ENCODE assay signal across 8 cellular contexts in the genomic region with DNA sequence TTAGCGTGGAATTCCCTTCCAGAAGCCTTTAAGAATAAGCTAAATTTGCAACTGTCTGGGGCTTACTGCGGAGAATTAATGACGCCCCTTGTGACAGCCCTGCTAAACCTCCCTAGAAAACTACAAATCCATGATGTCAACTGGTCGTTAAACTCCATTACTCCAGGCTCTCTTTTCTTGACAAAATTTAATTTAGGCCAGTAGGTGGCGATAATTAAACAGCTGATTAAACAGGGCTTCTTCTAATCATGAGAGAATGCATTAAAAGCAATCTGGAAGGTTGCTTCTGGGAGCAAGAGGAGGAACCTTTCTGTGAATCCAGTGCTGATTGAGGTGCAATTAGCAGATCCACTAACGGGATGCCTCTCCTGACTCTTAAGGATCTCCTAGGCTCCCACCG. TPM values are rescaled to one million over a fixed set of nuclear protein-coding genes. Genes with fewer than 3 reads are reported as not detected.
DNase-seq lines count a peak whose midpoint lies in the region; ATAC-seq and TF ChIP-seq lines count a peak whose summit lies in the region.

No MANE protein-coding gene starts in this region.

- H3K9me3 Mint-ChIP-seq in activated T-cell treated with anti-CD3 and anti-CD28 coated beads, Interleukin-2, amount 50 U/mL, for 24 hours, result no peaks in the 10 kb centered on the region

- peaks cover 25% of the 10 kb centered on the region for H3K27me3 Mint-ChIP-seq in activated T-cell treated with anti-CD3 and anti-CD28 coated beads, Interleukin-2, amount 50 U/mL, for 24 hours

- peaks cover 10% of the 10 kb centered on the region for H3K27me3 ChIP-seq in adrenal gland
- no peaks in the 10 kb centered on the region for H3K27me3 ChIP-seq in thoracic aorta (replicated peaks; ENCODE audit: insufficient read depth)

- H3K4me3 Mint-ChIP-seq in activated T-cell treated with anti-CD3 and anti-CD28 coated beads, Interleukin-2, amount 50 U/mL, for 24 hours, result no peak overlapping the region

- no peak overlapping the region for H3K27ac Mint-ChIP-seq in activated T-cell treated with anti-CD3 and anti-CD28 coated beads, Interleukin-2, amount 50 U/mL, for 24 hours

- H3K4me1 ChIP-seq in adrenal gland (replicated peaks in 1 of 2), result no peaks in the 10 kb centered on the region
- no peaks in the 10 kb centered on the region for H3K4me1 ChIP-seq in thoracic aorta (ENCODE audit: control insufficient read depth in 1 of 2, low read depth in 2 of 2)

- no peaks in the 10 kb centered on the region for H3K36me3 ChIP-seq in adrenal gland (replicated peaks in 1 of 2)
- no peaks in the 10 kb centered on the region for H3K36me3 ChIP-seq in thoracic aorta

- TF ChIP-seq POLR2A in adrenal gland (IDR thresholded peaks at IDR 0.05), result no peak

- peaks cover 2% of the 10 kb centered on the region for H3K4me1 Mint-ChIP-seq in activated T-cell treated with anti-CD3 and anti-CD28 coated beads, Interleukin-2, amount 50 U/mL, for 24 hours (ENCODE audit: low read depth)

- H3K9me3 ChIP-seq in adrenal gland (replicated peaks in 1 of 3) (no peaks in the 10 kb centered on the region), thoracic aorta (no peaks in the 10 kb centered on the region)

- H3K36me3 Mint-ChIP-seq in activated T-cell treated with anti-CD3 and anti-CD28 coated beads, Interleukin-2, amount 50 U/mL, for 24 hours (ENCODE audit: low read depth), result no peaks in the 10 kb centered on the region

- no peak overlapping the region for H3K4me3 ChIP-seq in adrenal gland
- no peak overlapping the region for H3K4me3 ChIP-seq in thoracic aorta

- peak; percentile 11 for DNase-seq in NCI-H2107 treated with DMSO at 0.1 percent for 48 hours (lab: John Stamatoyannopoulos, UW; ENCODE audit: unreplicated experiment)
- DNase-seq in NCI-H2107 (lab: John Stamatoyannopoulos, UW), result no peak
- peak; percentile 2 for DNase-seq in NCI-H2029 treated with DMSO at 0.1 percent for 48 hours (lab: John Stamatoyannopoulos, UW)
- DNase-seq in adrenal gland, result no peak
- peak; percentile 14 for DNase-seq in iPS DF 4.7 (ENCODE audit: extremely low read depth, low spot score)
- DNase-seq in thoracic aorta (ENCODE audit: low spot score), result no peak
- no peak for DNase-seq in activated T-cell treated with anti-CD3 and anti-CD28 coated beads, Interleukin-2, amount 50 U/mL, for 24 hours

- WGBS in adrenal gland, 4 donors, result 11 to 18% (median 12%) methylated on average over 7 of the region's 7 CpGs

- TF ChIP-seq CTCF in adrenal gland (IDR thresholded peaks at IDR 0.05), result peak; percentile 43 to 68 (median 64)
- peak; percentile 59 for TF ChIP-seq CTCF in thoracic aorta (IDR thresholded peaks at IDR 0.05)

- H3K27ac ChIP-seq in adrenal gland (no peak overlapping the region), thoracic aorta (no peak overlapping the region)

- ATAC-seq in thoracic aorta (ENCODE audit: insufficient number of reproducible peaks, low FRiP score, low read depth), result no peak
- no peak for ATAC-seq in GM18502 (IDR thresholded peaks at IDR 0.05; ENCODE audit: poor library complexity, unreplicated experiment)

- intact Hi-C loops in adrenal gland (cut with DNase I), result loop anchor here (5.0 to 10.0 kb wide), 2 partner anchors 112 to 115 kb away; no protein-coding TSS in a partner anchor

RNA-seq across cellular contexts. Expression of gene NLRP1, which starts 8.1 kb away (rescaled TPM):
- total RNA-seq in adrenal gland, result 10 to 100 TPM in 5 of 8 donors, 1 to 10 TPM in 3; 6.1 to 74.2 (median 13.0) TPM
- 10 to 100 TPM; 27.2 to 88.9 (median 35.9) TPM for polyA plus RNA-seq in adrenal gland
- total RNA-seq in thoracic aorta, result 10 to 100 TPM; 62.7 to 73.2 TPM

Comparison
In these comparisons a context has a peak if more than half of its experiments do, and no peak if none do; other contexts are left out.
1. DNase-seq: peak in NCI-H2107 treated with DMSO at 0.1 percent for 48 hours (single experiment), NCI-H2029 treated with DMSO at 0.1 percent for 48 hours (single experiment) and iPS DF 4.7 (single experiment); none in NCI-H2107 (single experiment), adrenal gland (0 of 7), thoracic aorta (single experiment) and activated T-cell treated with anti-CD3 and anti-CD28 coated beads, Interleukin-2, amount 50 U/mL, for 24 hours (single experiment).